In the genomic region with DNA sequence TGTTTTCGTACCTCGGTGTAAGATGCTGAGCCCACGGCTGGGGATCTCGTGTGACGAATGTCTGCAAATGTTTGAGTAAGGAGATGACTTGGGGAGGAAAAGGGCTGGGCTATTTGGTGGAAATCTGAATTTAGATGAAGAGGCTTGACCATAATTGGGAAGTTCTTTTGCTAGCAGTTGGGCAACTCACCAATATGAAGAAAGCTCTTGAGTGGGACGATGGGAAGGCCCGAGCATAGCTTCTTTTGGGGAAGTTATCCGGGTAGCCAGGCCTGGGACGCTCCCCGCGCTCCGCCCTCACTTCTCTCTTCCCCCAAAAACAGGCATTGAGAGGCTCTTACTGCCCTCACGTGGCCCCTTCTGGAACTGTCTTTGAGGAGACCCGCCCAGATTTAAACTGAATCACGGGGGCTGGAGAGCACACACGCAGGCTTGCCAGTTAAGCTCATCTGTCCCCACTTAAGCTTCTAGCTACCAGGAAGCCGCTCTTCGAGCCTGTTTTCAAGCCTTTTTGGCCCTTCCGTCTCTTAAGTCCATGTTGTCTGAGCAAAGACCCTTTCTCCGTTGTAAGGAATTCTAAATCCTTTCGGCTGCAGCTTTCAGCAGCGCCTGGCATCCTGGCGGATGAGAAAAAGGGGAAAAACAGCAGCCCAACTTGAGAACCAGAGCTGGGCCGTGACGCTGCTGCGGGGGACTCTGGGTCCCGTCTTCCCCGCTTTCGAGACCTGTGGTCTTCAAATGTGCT, we compare ENCODE assay signal across 8 cellular contexts.
DNase-seq lines count a peak whose midpoint lies in the region; ATAC-seq and TF ChIP-seq lines count a peak whose summit lies in the region.

No MANE protein-coding gene starts in this region.

- H3K9me3 ChIP-seq in HUES64 (ENCODE audit: insufficient read depth, low read depth, low read length) (peaks cover 5% of the 10 kb centered on the region), OCI-LY3 (ENCODE audit: insufficient read depth, low read length) (no peaks in the 10 kb centered on the region), mucosa of rectum (ENCODE audit: control insufficient read depth in 2 of 2, low read length in 2 of 2) (no peaks in the 10 kb centered on the region)

- peaks cover 7% of the 10 kb centered on the region for H3K36me3 ChIP-seq in HUES64 (ENCODE audit: insufficient read depth, low read length)
- H3K36me3 ChIP-seq in OCI-LY3 (replicated peaks; ENCODE audit: low read depth, low read length): no peaks in the 10 kb centered on the region
- no peaks in the 10 kb centered on the region for H3K36me3 ChIP-seq in mucosa of rectum (ENCODE audit: control insufficient read depth in 2 of 2, insufficient read depth in 2 of 2, low read length in 2 of 2)

- no peak for TF ChIP-seq POLR2A in erythroblast (IDR thresholded peaks at IDR 0.05; ENCODE audit: low read length)

- no peaks in the 10 kb centered on the region for H3K79me2 ChIP-seq in OCI-LY3 (ENCODE audit: low read length)

- peak overlapping the region; percentile 94 for H3K4me2 ChIP-seq in OCI-LY3 (ENCODE audit: low read length)

- peak; percentile 93 for ATAC-seq in GM21447 (IDR thresholded peaks at IDR 0.05; ENCODE audit: unreplicated experiment)

- H3K4me1 ChIP-seq in HUES64 (ENCODE audit: insufficient read depth, low read length) (peaks cover 3% of the 10 kb centered on the region; the same call in 1 of the 2 replicates), OCI-LY3 (ENCODE audit: low read length) (peaks cover 14% of the 10 kb centered on the region), mucosa of rectum (ENCODE audit: control insufficient read depth in 2 of 2, insufficient read depth in 2 of 2, low read length in 2 of 2) (peaks cover 8 to 12% of the 10 kb centered on the region in 2 donors)

- no peaks in the 10 kb centered on the region for H4K20me1 ChIP-seq in OCI-LY3 (ENCODE audit: insufficient read depth, low read length)

- WGBS in HUES64: 17% methylated on average over 29 of the region's 29 CpGs

- H3K27ac ChIP-seq in HUES64 (ENCODE audit: low read depth, low read length) (peak overlapping the region; percentile 71; the same call in 1 of the 2 replicates), OCI-LY3 (ENCODE audit: low read length) (peak overlapping the region; percentile 54), mucosa of rectum (ENCODE audit: low read depth in 2 of 2, low read length in 2 of 2) (peak overlapping the region; percentile 57 to 82)

- H3K9ac ChIP-seq in HUES64 (ENCODE audit: low read depth, low read length): peak overlapping the region; percentile 70
- peak overlapping the region; percentile 81 for H3K9ac ChIP-seq in OCI-LY3 (ENCODE audit: low read length)
- peak overlapping the region; percentile 35 to 47 for H3K9ac ChIP-seq in mucosa of rectum (ENCODE audit: low read depth in 1 of 2, low read length in 2 of 2)

- TF ChIP-seq CTCF in OCI-LY3 (IDR thresholded peaks at IDR 0.05; ENCODE audit: low read depth, low read length): peak; percentile 92

- peak overlapping the region; percentile 98 for H2AFZ ChIP-seq in OCI-LY3 (ENCODE audit: low read depth, low read length)

- peak; percentile 52 for DNase-seq in DMS153 treated with DMSO at 0.1 percent for 48 hours (lab: John Stamatoyannopoulos, UW; ENCODE audit: unreplicated experiment)
- peak; percentile 89 for DNase-seq in activated T-cell treated with anti-CD3 and anti-CD28 coated beads for 4 hours
- peak; percentile 69 to 82 for DNase-seq in erythroblast (lab: John Stamatoyannopoulos, UW)
- DNase-seq in stimulated activated CD8-positive, alpha-beta memory T cell treated with anti-CD3 and anti-CD28 coated beads, Interleukin-4, amount 100 ng/mL, for 4 hours (ENCODE audit: low read depth in 2 of 2, low spot score in 1 of 2): peak; percentile 72 to 86

- H3K4me3 ChIP-seq in HUES64 (ENCODE audit: low read length) (peak overlapping the region; percentile 61), OCI-LY3 (ENCODE audit: low read length) (peak overlapping the region; percentile 79), mucosa of rectum (ENCODE audit: low read length in 2 of 2) (peak overlapping the region; percentile 26 to 51)

- H3K27me3 ChIP-seq in HUES64 (ENCODE audit: insufficient read depth, low read length) (no peaks in the 10 kb centered on the region), OCI-LY3 (ENCODE audit: low read depth, low read length) (peaks cover 18% of the 10 kb centered on the region), mucosa of rectum (ENCODE audit: control insufficient read depth in 2 of 2, insufficient read depth in 2 of 2, low read length in 2 of 2) (no peaks in the 10 kb centered on the region)

Comparison
In these comparisons a context has a peak if more than half of its experiments do, and no peak if none do; other contexts are left out.
1. Peak in every context shown above with its lines: DNase-seq, ATAC-seq, H3K4me3 ChIP-seq and H3K27ac ChIP-seq.